In genomic region chr19:49222528-49222927, GRCh38 we compare ENCODE assay signal across 16 cellular contexts.
DNase-seq lines count a peak whose midpoint lies in the region; TF ChIP-seq lines count a peak whose summit lies in the region.
"Had no signal": no experiment of that assay in that cellular context is flagged by ENCODE, and none has a peak within 500 bp of the region (broad histone marks: within the 10 kb centered on the region; RNA-seq: fewer than 3 reads in every experiment).

No MANE protein-coding gene starts in this region.

- DNase-seq in activated effector memory CD4-positive, alpha-beta T cell treated with anti-CD3 and anti-CD28 coated beads, Interleukin-2, amount 50 U/mL, for 16 hours: peak; percentile 28
- DNase-seq in activated effector memory CD4-positive, alpha-beta T cell treated with Interleukin-2 at 50 U/mL for 16 hours: no peak
- no peak for DNase-seq in glutamatergic neuron
- DNase-seq in progenitor cell of endocrine pancreas (ENCODE audit: low spot score, unreplicated experiment): no peak
- no peak for DNase-seq in stimulated activated CD4-positive, alpha-beta T cell treated with anti-CD3 and anti-CD28 coated beads, Interleukin-4, amount 100 ng/mL, for 24 hours
- no peak for DNase-seq in GM19238 (ENCODE audit: insufficient read length, low spot score)
- no peak for DNase-seq in GDM1 (lab: John Stamatoyannopoulos, UW)
- DNase-seq: AML-193; BE2C; CD4-positive, alpha-beta T cell; CD8-positive, alpha-beta memory T cell; DMS 273 treated with DMSO at 0.1 percent for 48 hours; DMS79; H7; HCEC 1CT had no signal

- H3K9me3 Mint-ChIP-seq in glutamatergic neuron (ENCODE audit: unreplicated experiment) (peaks cover 4% of the 10 kb centered on the region), progenitor cell of endocrine pancreas (ENCODE audit: low read depth) (no peaks in the 10 kb centered on the region)
- H3K9me3 Mint-ChIP-seq: CD14-positive monocyte; CD4-positive, alpha-beta T cell; CD8-positive, alpha-beta memory T cell had no signal

- peaks cover 2% of the 10 kb centered on the region for H3K4me1 Mint-ChIP-seq in glutamatergic neuron (ENCODE audit: low read depth, unreplicated experiment)
- H3K4me1 Mint-ChIP-seq in progenitor cell of endocrine pancreas (ENCODE audit: low read depth): no peaks in the 10 kb centered on the region
- H3K4me1 Mint-ChIP-seq: CD14-positive monocyte had no signal

- peaks cover 2% of the 10 kb centered on the region for H3K27me3 Mint-ChIP-seq in glutamatergic neuron (ENCODE audit: unreplicated experiment)
- H3K27me3 Mint-ChIP-seq in progenitor cell of endocrine pancreas: peaks cover 14% of the 10 kb centered on the region

- H3K36me3 Mint-ChIP-seq in glutamatergic neuron (ENCODE audit: unreplicated experiment) (no peaks in the 10 kb centered on the region), progenitor cell of endocrine pancreas (ENCODE audit: insufficient read depth) (no peaks in the 10 kb centered on the region)
- H3K36me3 Mint-ChIP-seq: CD14-positive monocyte; CD8-positive, alpha-beta memory T cell had no signal

- peak overlapping the region; percentile 46 for H3K4me3 Mint-ChIP-seq in glutamatergic neuron (ENCODE audit: unreplicated experiment)
- H3K4me3 Mint-ChIP-seq in progenitor cell of endocrine pancreas (ENCODE audit: low read depth): no peak overlapping the region
- H3K4me3 Mint-ChIP-seq: CD14-positive monocyte; CD4-positive, alpha-beta T cell; CD8-positive, alpha-beta memory T cell had no signal

- no peak overlapping the region for H3K27ac Mint-ChIP-seq in glutamatergic neuron (ENCODE audit: unreplicated experiment)
- peak overlapping the region; percentile 30 for H3K27ac Mint-ChIP-seq in progenitor cell of endocrine pancreas
- H3K27ac Mint-ChIP-seq: CD14-positive monocyte; CD4-positive, alpha-beta T cell had no signal

- no peak for TF ChIP-seq CTCF in glutamatergic neuron (IDR thresholded peaks at IDR 0.05; ENCODE audit: partially characterized antibody, unreplicated experiment)
- no peak for TF ChIP-seq CTCF in progenitor cell of endocrine pancreas (IDR thresholded peaks at IDR 0.05; ENCODE audit: unreplicated experiment)
